In genomic region chr4:174154455-174154854, GRCh38 we compare ENCODE assay signal across 10 cellular contexts.
DNase-seq lines count a peak whose midpoint lies in the region; ATAC-seq, FAIRE-seq and TF ChIP-seq lines count a peak whose summit lies in the region.
"Had no signal": no experiment of that assay in that cellular context is flagged by ENCODE, and none has a peak within 500 bp of the region (broad histone marks: within the 10 kb centered on the region; RNA-seq: fewer than 3 reads in every experiment).

No MANE protein-coding gene starts in this region.

- TF ChIP-seq CTCF in esophagus muscularis mucosa (IDR thresholded peaks at IDR 0.05) (no peak), ovary (IDR thresholded peaks at IDR 0.05) (no peak), vagina (IDR thresholded peaks at IDR 0.05) (no peak), D721Med (IDR thresholded peaks at IDR 0.05; ENCODE audit: insufficient read depth, missing control alignments) (no peak)

- no peaks in the 10 kb centered on the region for H3K9me3 Mint-ChIP-seq in activated naive CD8-positive, alpha-beta T cell treated with anti-CD3 and anti-CD28 coated beads, Interleukin-2, amount 50 U/mL, for 24 hours

- TF ChIP-seq POLR2A in esophagus muscularis mucosa (IDR thresholded peaks at IDR 0.05; ENCODE audit: low read depth) = no peak
- no peak for TF ChIP-seq POLR2A in ovary (IDR thresholded peaks at IDR 0.05)
- TF ChIP-seq POLR2A in vagina (IDR thresholded peaks at IDR 0.05) = no peak

- H3K27ac Mint-ChIP-seq in activated naive CD8-positive, alpha-beta T cell treated with anti-CD3 and anti-CD28 coated beads, Interleukin-2, amount 50 U/mL, for 24 hours = no peak overlapping the region

- H3K36me3 Mint-ChIP-seq in activated naive CD8-positive, alpha-beta T cell treated with anti-CD3 and anti-CD28 coated beads, Interleukin-2, amount 50 U/mL, for 24 hours (ENCODE audit: low read depth) = no peaks in the 10 kb centered on the region

- no peak overlapping the region for H3K4me3 Mint-ChIP-seq in activated naive CD8-positive, alpha-beta T cell treated with anti-CD3 and anti-CD28 coated beads, Interleukin-2, amount 50 U/mL, for 24 hours

- H3K4me1 Mint-ChIP-seq in activated naive CD8-positive, alpha-beta T cell treated with anti-CD3 and anti-CD28 coated beads, Interleukin-2, amount 50 U/mL, for 24 hours = no peaks in the 10 kb centered on the region

- peaks cover 12 to 39% (median 38%) of the 10 kb centered on the region in 4 donors for H3K4me1 ChIP-seq in esophagus muscularis mucosa
- no peaks in the 10 kb centered on the region for H3K4me1 ChIP-seq in ovary (ENCODE audit: insufficient read depth)
- H3K4me1 ChIP-seq in vagina = no peaks in the 10 kb centered on the region

- no peak for FAIRE-seq in D721Med (lab: Jason Lieb, UNC)

- ATAC-seq in activated naive CD8-positive, alpha-beta T cell treated with anti-CD3 and anti-CD28 coated beads, Interleukin-2, amount 50 U/mL, for 24 hours = no peak
- no peak for ATAC-seq in HG02610 (IDR thresholded peaks at IDR 0.05; ENCODE audit: unreplicated experiment)

- no peak for TF ChIP-seq EP300 in esophagus muscularis mucosa (IDR thresholded peaks at IDR 0.05)
- TF ChIP-seq EP300 in ovary (IDR thresholded peaks at IDR 0.05) = no peak

- H3K9me3 ChIP-seq in esophagus muscularis mucosa = no peaks in the 10 kb centered on the region
- no peaks in the 10 kb centered on the region for H3K9me3 ChIP-seq in ovary
- H3K9me3 ChIP-seq in vagina = no peaks in the 10 kb centered on the region

- H3K4me3 ChIP-seq in esophagus muscularis mucosa = peak overlapping the region; percentile 41 to 50 (median 48)
- peak overlapping the region; percentile 2 for H3K4me3 ChIP-seq in ovary
- peak overlapping the region in 1 of 2 donors; percentile 31 for H3K4me3 ChIP-seq in vagina

- H3K27me3 ChIP-seq in esophagus muscularis mucosa (no peaks in the 10 kb centered on the region), ovary (no peaks in the 10 kb centered on the region), vagina (no peaks in the 10 kb centered on the region)

- H3K27ac ChIP-seq in esophagus muscularis mucosa (replicated peaks in 1 of 4) = peak overlapping the region; percentile 48 to 68 (median 62)
- H3K27ac ChIP-seq in ovary = no peak overlapping the region
- H3K27ac ChIP-seq in vagina = no peak overlapping the region

- peaks cover 17% of the 10 kb centered on the region for H3K27me3 Mint-ChIP-seq in activated naive CD8-positive, alpha-beta T cell treated with anti-CD3 and anti-CD28 coated beads, Interleukin-2, amount 50 U/mL, for 24 hours

- intact Hi-C loops in esophagus muscularis mucosa (cut with DNase I) (loop anchor here (5.0 kb wide), 1 partner anchor 627 kb away; no protein-coding TSS in a partner anchor), ovary (cut with DNase I) (no loop called here), vagina (cut with DNase I) (no loop called here)

- no peaks in the 10 kb centered on the region for H3K36me3 ChIP-seq in esophagus muscularis mucosa
- no peaks in the 10 kb centered on the region for H3K36me3 ChIP-seq in ovary
- H3K36me3 ChIP-seq in vagina = no peaks in the 10 kb centered on the region

- DNase-seq in COLO829 (ENCODE audit: low spot score) (peak; percentile 48), OCI-M1 (lab: John Stamatoyannopoulos, UW) (peak; percentile 72), esophagus muscularis mucosa (ENCODE audit: extremely low spot score) (no peak), ovary (peak in 2 of 5 donors; percentile 13 to 24), vagina (ENCODE audit: extremely low spot score in 2 of 2) (no peak), D721Med (ENCODE audit: insufficient read length, low spot score) (no peak)
- DNase-seq in activated naive CD8-positive, alpha-beta T cell treated with anti-CD3 and anti-CD28 coated beads, Interleukin-2, amount 50 U/mL, for 24 hours = no peak
- DNase-seq: activated effector memory CD4-positive, alpha-beta T cell treated with anti-CD3 and anti-CD28 coated beads, Interleukin-2, amount 50 U/mL, for 16 hours; stimulated activated naive CD4-positive, alpha-beta T cell had no signal

- 33% methylated on average over 3 of the region's 3 CpGs for WGBS in esophagus muscularis mucosa
- 7 to 21% (median 9%) methylated on average over 3 of the region's 3 CpGs for WGBS in ovary, 3 donors

Comparison
In these comparisons a context has a peak if more than half of its experiments do, and no peak if none do; other contexts are left out.
1. DNase-seq: peak in COLO829 (single experiment) and OCI-M1 (single experiment); none in esophagus muscularis mucosa (single experiment), activated naive CD8-positive, alpha-beta T cell treated with anti-CD3 and anti-CD28 coated beads, Interleukin-2, amount 50 U/mL, for 24 hours (single experiment), vagina (0 of 2) and D721Med (single experiment).
2. H3K27ac ChIP-seq: peak in esophagus muscularis mucosa (4 of 4); none in ovary (0 of 2) and vagina (single experiment).